ENCODE assay signal across 27 cellular contexts in genomic region chr9:88539246-88539645, GRCh38. TPM values are rescaled to one million over a fixed set of nuclear protein-coding genes. Genes with fewer than 3 reads are reported as not detected.
DNase-seq lines count a peak whose midpoint lies in the region; ATAC-seq, FAIRE-seq and TF ChIP-seq lines count a peak whose summit lies in the region.
"Had no signal": no experiment of that assay in that cellular context is flagged by ENCODE, and none has a peak within 500 bp of the region (broad histone marks: within the 10 kb centered on the region; RNA-seq: fewer than 3 reads in every experiment).

No MANE protein-coding gene starts in this region.

- H4K8ac ChIP-seq in neuronal stem cell (ENCODE audit: low read depth, low read length) = peak overlapping the region; percentile 92

- peaks cover 6% of the 10 kb centered on the region for H3K27me3 Mint-ChIP-seq in astrocyte (ENCODE audit: low read depth, unreplicated experiment)

- H4K20me1 ChIP-seq in OCI-LY3 (ENCODE audit: insufficient read depth, low read length) = no peaks in the 10 kb centered on the region
- peaks cover 17% of the 10 kb centered on the region for H4K20me1 ChIP-seq in astrocyte (ENCODE audit: insufficient read depth, low read length)

- H3K27me3 ChIP-seq in OCI-LY3 (ENCODE audit: low read depth, low read length) (no peaks in the 10 kb centered on the region), astrocyte (ENCODE audit: insufficient read depth, low read length) (no peaks in the 10 kb centered on the region), neuronal stem cell (ENCODE audit: control insufficient read depth in 3 of 3, insufficient read depth in 3 of 3, low read depth in 1 of 3, low read length in 3 of 3) (peaks cover 8 to 34% (median 17%) of the 10 kb centered on the region in 3 experiments)

- H3K36me3 Mint-ChIP-seq in astrocyte (ENCODE audit: low read depth, unreplicated experiment) = peaks cover 10% of the 10 kb centered on the region
- H3K36me3 Mint-ChIP-seq: CD14-positive monocyte; CD4-positive, alpha-beta memory T cell; CD4-positive, CD25-positive, alpha-beta regulatory T cell; CD8-positive, alpha-beta memory T cell had no signal

- peaks cover 13% of the 10 kb centered on the region for H3K4me1 Mint-ChIP-seq in astrocyte (ENCODE audit: low read depth, unreplicated experiment)

- no peak overlapping the region for H2AK5ac ChIP-seq in neuronal stem cell (ENCODE audit: low read depth, low read length)

- no peaks in the 10 kb centered on the region for H3K9me3 ChIP-seq in OCI-LY3 (ENCODE audit: insufficient read depth, low read length)
- no peaks in the 10 kb centered on the region for H3K9me3 ChIP-seq in astrocyte (ENCODE audit: insufficient read depth, low read depth, low read length)
- H3K9me3 ChIP-seq in neuronal stem cell (replicated peaks in 1 of 2; ENCODE audit: control insufficient read depth in 2 of 2, insufficient read depth in 1 of 2, low read depth in 1 of 2, low read length in 2 of 2) = no peaks in the 10 kb centered on the region
- H3K9me3 ChIP-seq: BE2C, BLaER1 had no signal

- H3K79me2 ChIP-seq in OCI-LY3 (ENCODE audit: low read length) = no peaks in the 10 kb centered on the region
- H3K79me2 ChIP-seq in astrocyte (ENCODE audit: insufficient read depth, low read length) = peaks cover 25% of the 10 kb centered on the region

- no peak overlapping the region for H2BK15ac ChIP-seq in neuronal stem cell (ENCODE audit: low read length)

- peak overlapping the region; percentile 75 for H3K27ac Mint-ChIP-seq in astrocyte (ENCODE audit: unreplicated experiment)
- H3K27ac Mint-ChIP-seq: CD4-positive, alpha-beta memory T cell; CD4-positive, CD25-positive, alpha-beta regulatory T cell; CD8-positive, alpha-beta memory T cell had no signal

- no peaks in the 10 kb centered on the region for H3K9me3 Mint-ChIP-seq in astrocyte (ENCODE audit: unreplicated experiment)
- H3K9me3 Mint-ChIP-seq: CD4-positive, alpha-beta memory T cell; CD8-positive, alpha-beta memory T cell had no signal

- no peak overlapping the region for H3K4ac ChIP-seq in neuronal stem cell (ENCODE audit: low read length)

- ATAC-seq in GM18519 (IDR thresholded peaks at IDR 0.05; ENCODE audit: low FRiP score, unreplicated experiment) = no peak
- ATAC-seq: GM12878 had no signal

- TF ChIP-seq CTCF in OCI-LY3 (IDR thresholded peaks at IDR 0.05; ENCODE audit: low read depth, low read length) (no peak), astrocyte (IDR thresholded peaks at IDR 0.05; ENCODE audit: insufficient read depth, low read depth, low read length) (no peak)

- peak overlapping the region; percentile 38 for H3K18ac ChIP-seq in neuronal stem cell (ENCODE audit: low read length)

- H2BK5ac ChIP-seq in neuronal stem cell (ENCODE audit: low read length) = no peak overlapping the region

- no CpG with 5 or more reads among the region's 6 CpGs for WGBS in neuronal stem cell (ENCODE audit: extremely low coverage in 2 of 2, insufficient read length in 2 of 2, insufficient replicate concordance in 1 of 2), 2 donors

- H3K4me1 ChIP-seq in OCI-LY3 (ENCODE audit: low read length) = peaks cover 38% of the 10 kb centered on the region
- peaks cover 30% of the 10 kb centered on the region for H3K4me1 ChIP-seq in astrocyte (ENCODE audit: insufficient read depth, low read length)
- peaks cover 3 to 7% of the 10 kb centered on the region in 2 donors for H3K4me1 ChIP-seq in neuronal stem cell (ENCODE audit: control insufficient read depth in 2 of 2, insufficient read depth in 1 of 2, low read depth in 1 of 2, low read length in 2 of 2)

- H2BK12ac ChIP-seq in neuronal stem cell (ENCODE audit: low read length) = no peak overlapping the region

- H3K36me3 ChIP-seq in OCI-LY3 (replicated peaks; ENCODE audit: low read depth, low read length) (no peaks in the 10 kb centered on the region), astrocyte (ENCODE audit: insufficient read depth, low read length) (no peaks in the 10 kb centered on the region), neuronal stem cell (replicated peaks in 1 of 2; ENCODE audit: control insufficient read depth in 2 of 2, insufficient read depth in 2 of 2, low read length in 2 of 2) (no peaks in the 10 kb centered on the region)
- H3K36me3 ChIP-seq: BE2C, BLaER1 had no signal

- H3K4me3 ChIP-seq in OCI-LY3 (ENCODE audit: low read length) = no peak overlapping the region
- no peak overlapping the region for H3K4me3 ChIP-seq in astrocyte (ENCODE audit: insufficient read depth, low read depth, low read length)
- no peak overlapping the region for H3K4me3 ChIP-seq in neuronal stem cell (ENCODE audit: low read length in 2 of 2)
- H3K4me3 ChIP-seq: BLaER1, GM12878 had no signal

- no peak for FAIRE-seq in astrocyte (lab: Jason Lieb, UNC)
- no peak for FAIRE-seq in frontal cortex (lab: Jason Lieb, UNC)
- FAIRE-seq: A204.1, GM12878, GM12892, GM18507 had no signal

- H3K4me3 Mint-ChIP-seq in astrocyte (ENCODE audit: unreplicated experiment) = no peak overlapping the region
- H3K4me3 Mint-ChIP-seq: CD14-positive monocyte; CD4-positive, alpha-beta memory T cell; CD8-positive, alpha-beta memory T cell had no signal

- intact Hi-C loops in posterior vena cava (cut with DNase I) = no loop called here

- H3K23ac ChIP-seq in neuronal stem cell (ENCODE audit: low read depth, low read length, poor library complexity) = no peak overlapping the region

- no peak overlapping the region for H2AFZ ChIP-seq in OCI-LY3 (ENCODE audit: low read depth, low read length)
- no peak overlapping the region for H2AFZ ChIP-seq in astrocyte (ENCODE audit: low read depth, low read length)
- H2AFZ ChIP-seq in neuronal stem cell (ENCODE audit: low read length) = no peak overlapping the region

- no peak overlapping the region for H3K9ac ChIP-seq in OCI-LY3 (ENCODE audit: low read length)
- no peak overlapping the region for H3K9ac ChIP-seq in astrocyte (ENCODE audit: low read length)
- no peak overlapping the region for H3K9ac ChIP-seq in neuronal stem cell (ENCODE audit: low read depth, low read length, poor library complexity)
- H3K9ac ChIP-seq: BLaER1 had no signal

- H3K79me1 ChIP-seq in neuronal stem cell (ENCODE audit: low read depth, low read length) = peaks cover 6% of the 10 kb centered on the region

- peak overlapping the region; percentile 21; the same call in 1 of the 2 replicates for H3K4me2 ChIP-seq in OCI-LY3 (ENCODE audit: low read length)
- no peak overlapping the region for H3K4me2 ChIP-seq in astrocyte (ENCODE audit: low read length)
- H3K4me2 ChIP-seq in neuronal stem cell (ENCODE audit: insufficient read depth, low read length, poor library complexity, severe bottlenecking) = no peak overlapping the region
- H3K4me2 ChIP-seq: BLaER1 had no signal

- no peak overlapping the region for H2BK120ac ChIP-seq in neuronal stem cell (ENCODE audit: low read depth, low read length)

- DNase-seq in astrocyte (ENCODE audit: low read depth) (no peak), neuronal stem cell (ENCODE audit: low spot score) (no peak), posterior vena cava (ENCODE audit: low spot score) (peak; percentile 66), frontal cortex (ENCODE audit: low spot score in 2 of 2) (no peak), anterior cingulate cortex (lab: John Stamatoyannopoulos, UW) (no peak), NOMO-1 treated with dmso at 0.1 percent for 144 hours (lab: John Stamatoyannopoulos, UW; ENCODE audit: unreplicated experiment) (no peak)
- DNase-seq: 8988T; BE2C; C1 segment of cervical spinal cord; CD4-positive, alpha-beta memory T cell; CD4-positive, CD25-positive, alpha-beta regulatory T cell; CD8-positive, alpha-beta memory T cell; COR-L47; DMS 273 treated with DMSO at 0.1 percent for 48 hours; DMS153; DMS53; DMS79; DND-41; GDM1 had no signal

- H4K91ac ChIP-seq in neuronal stem cell (ENCODE audit: low read depth, low read length, poor library complexity) = no peak overlapping the region

- no peak overlapping the region for H3K27ac ChIP-seq in OCI-LY3 (ENCODE audit: low read length)
- no peak overlapping the region for H3K27ac ChIP-seq in astrocyte (ENCODE audit: low read depth, low read length)
- H3K27ac ChIP-seq in neuronal stem cell (replicated peaks; ENCODE audit: low read length) = no peak overlapping the region
- H3K27ac ChIP-seq: BLaER1 had no signal

- H3K14ac ChIP-seq in neuronal stem cell (ENCODE audit: low read length) = peak overlapping the region; percentile 8

RNA-seq across cellular contexts. Expression of gene NXNL2, which starts 4.3 kb away (rescaled TPM):
- total RNA-seq in astrocyte (0.62 and 1.6 TPM in 2 replicates), posterior vena cava (under 1 TPM in 1 of 2 donors, not detected in 1; 1.00 TPM), frontal cortex (0.41 TPM)
- polyA plus RNA-seq in neuronal stem cell (2013, experiment 1 of 2) = 0.36 TPM
- 0.29 TPM for polyA plus RNA-seq in neuronal stem cell (2013, experiment 2 of 2)
- total RNA-seq: CD4-positive, alpha-beta memory T cell; CD4-positive, CD25-positive, alpha-beta regulatory T cell; CD8-positive, alpha-beta memory T cell; GM12878 had no signal
- polyA plus RNA-seq: CD14-positive monocyte; CD4-positive, alpha-beta memory T cell; CD4-positive, CD25-positive, alpha-beta regulatory T cell; CD8-positive, alpha-beta memory T cell; GM12878 had no signal
